ENCODE assay signal across 8 cellular contexts in the genomic region with DNA sequence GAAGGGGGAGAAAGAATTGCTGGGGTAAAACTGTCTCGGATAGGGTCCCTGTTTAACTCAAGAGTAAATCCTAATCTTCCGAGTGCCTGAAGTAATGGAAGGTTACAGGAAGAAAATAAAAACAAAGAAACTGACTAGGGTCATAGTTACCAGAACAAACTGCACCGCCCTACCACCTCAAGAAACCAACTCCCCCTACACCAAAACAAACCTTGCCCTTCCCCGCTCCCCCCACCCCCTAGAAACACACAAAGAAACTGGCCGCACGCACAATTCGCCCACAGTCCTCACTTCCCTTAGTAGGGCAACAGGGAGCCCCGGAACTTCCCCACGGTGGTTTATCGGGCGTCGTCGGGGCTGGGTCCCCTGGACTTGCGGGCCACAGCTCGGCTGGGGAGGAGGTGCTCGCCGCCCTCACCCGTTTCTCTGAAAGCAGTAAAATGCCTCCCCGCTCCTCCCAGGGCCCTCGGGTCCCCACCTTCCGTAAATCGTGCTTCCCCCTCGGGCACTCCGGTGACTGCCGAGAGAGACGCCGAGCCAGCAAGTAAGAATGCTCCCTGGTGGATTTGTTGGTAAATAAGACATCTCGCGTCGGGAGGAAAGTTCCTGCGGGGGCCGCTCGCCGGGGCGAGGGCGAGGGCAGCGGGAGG. TPM values are rescaled to one million over a fixed set of nuclear protein-coding genes. Genes with fewer than 3 reads are reported as not detected.
DNase-seq lines count a peak whose midpoint lies in the region; ATAC-seq and TF ChIP-seq lines count a peak whose summit lies in the region.

No MANE protein-coding gene starts in this region.

- peak overlapping the region; percentile 99 for H3K27ac Mint-ChIP-seq in stimulated activated naive CD8-positive, alpha-beta T cell treated with anti-CD3 and anti-CD28 coated beads, Interleukin-15, Interleukin-2, amounts not matched to agents 100 ng/mL and 50 ng/mL, for 24 hours

- peaks cover 60% of the 10 kb centered on the region for H3K4me1 Mint-ChIP-seq in stimulated activated naive CD8-positive, alpha-beta T cell treated with anti-CD3 and anti-CD28 coated beads, Interleukin-15, Interleukin-2, amounts not matched to agents 100 ng/mL and 50 ng/mL, for 24 hours (ENCODE audit: low read depth)

- H3K36me3 ChIP-seq in ectodermal cell (ENCODE audit: control insufficient read depth, insufficient read depth, low read length) (no peaks in the 10 kb centered on the region), muscle layer of duodenum (ENCODE audit: control insufficient read depth in 1 of 2, insufficient read depth in 2 of 2, low read length in 2 of 2) (no peaks in the 10 kb centered on the region)

- no peaks in the 10 kb centered on the region for H3K9me3 ChIP-seq in ectodermal cell (ENCODE audit: control insufficient read depth, low read length)
- H3K9me3 ChIP-seq in muscle layer of duodenum (ENCODE audit: control insufficient read depth in 1 of 2, low read length in 2 of 2): no peaks in the 10 kb centered on the region

- peak overlapping the region; percentile 92 for H3K27ac ChIP-seq in ectodermal cell (ENCODE audit: insufficient read depth, low read depth, low read length, poor library complexity, severe bottlenecking)
- H3K27ac ChIP-seq in muscle layer of duodenum (ENCODE audit: low read length): peak overlapping the region; percentile 70

- no peaks in the 10 kb centered on the region for H3K9me3 Mint-ChIP-seq in stimulated activated naive CD8-positive, alpha-beta T cell treated with anti-CD3 and anti-CD28 coated beads, Interleukin-15, Interleukin-2, amounts not matched to agents 100 ng/mL and 50 ng/mL, for 24 hours

- peak; percentile 69 for DNase-seq in GDM1 (lab: John Stamatoyannopoulos, UW)
- DNase-seq in LNCaP clone FGC (ENCODE audit: low read depth): no peak
- DNase-seq in activated CD4-positive, CD25-positive, alpha-beta regulatory T cell (lab: John Stamatoyannopoulos, UW): peak; percentile 23 to 38 (median 28)
- DNase-seq in cerebellum (ENCODE audit: low spot score): no peak

- peaks cover 42% of the 10 kb centered on the region for H3K36me3 Mint-ChIP-seq in stimulated activated naive CD8-positive, alpha-beta T cell treated with anti-CD3 and anti-CD28 coated beads, Interleukin-15, Interleukin-2, amounts not matched to agents 100 ng/mL and 50 ng/mL, for 24 hours (ENCODE audit: low read depth)

- peak overlapping the region; percentile 98 for H3K4me3 Mint-ChIP-seq in stimulated activated naive CD8-positive, alpha-beta T cell treated with anti-CD3 and anti-CD28 coated beads, Interleukin-15, Interleukin-2, amounts not matched to agents 100 ng/mL and 50 ng/mL, for 24 hours

- H3K4me1 ChIP-seq in ectodermal cell (ENCODE audit: control insufficient read depth, insufficient read depth, low read length): peaks cover 31% of the 10 kb centered on the region
- peaks cover 0 to 12% of the 10 kb centered on the region in 2 donors for H3K4me1 ChIP-seq in muscle layer of duodenum (ENCODE audit: control insufficient read depth in 1 of 2, insufficient read depth in 2 of 2, low read length in 2 of 2)

- peak; percentile 18 for ATAC-seq in GM21528 (IDR thresholded peaks at IDR 0.05; ENCODE audit: low FRiP score, unreplicated experiment)

- H3K27me3 Mint-ChIP-seq in stimulated activated naive CD8-positive, alpha-beta T cell treated with anti-CD3 and anti-CD28 coated beads, Interleukin-15, Interleukin-2, amounts not matched to agents 100 ng/mL and 50 ng/mL, for 24 hours: no peaks in the 10 kb centered on the region

- 0 to 1% methylated on average over 37 of the region's 37 CpGs for WGBS in ectodermal cell, 2 experiments

- TF ChIP-seq CTCF in LNCaP clone FGC (IDR thresholded peaks at IDR 0.05; ENCODE audit: control insufficient read depth, extremely low read depth, insufficient read depth): no peak

- H3K4me3 ChIP-seq in LNCaP clone FGC (ENCODE audit: low read depth, low read length) (peak overlapping the region; percentile 97), ectodermal cell (ENCODE audit: insufficient read depth, low read depth, low read length) (peak overlapping the region; percentile 75), muscle layer of duodenum (ENCODE audit: low read depth in 1 of 2, low read length in 2 of 2) (peak overlapping the region; percentile 85 to 96)

- no peaks in the 10 kb centered on the region for H3K27me3 ChIP-seq in ectodermal cell (ENCODE audit: control insufficient read depth, insufficient read depth, low read length, poor library complexity, severe bottlenecking)
- no peaks in the 10 kb centered on the region for H3K27me3 ChIP-seq in muscle layer of duodenum (ENCODE audit: low read depth, low read length)

RNA-seq across cellular contexts. Expression of gene SINHCAF, which starts 2.4 kb away (rescaled TPM):
- 229 TPM for polyA plus RNA-seq in ectodermal cell (2013, experiment 1 of 4)
- 268 TPM for polyA plus RNA-seq in ectodermal cell (2013, experiment 2 of 4)
- 206 TPM for polyA plus RNA-seq in ectodermal cell (2013, experiment 3 of 4)
- 188 TPM for polyA plus RNA-seq in ectodermal cell (2013, experiment 4 of 4)
- total RNA-seq in cerebellum: 45.0 TPM

Comparison
In these comparisons a context has a peak if more than half of its experiments do, and no peak if none do; other contexts are left out.
1. DNase-seq: peak in GDM1 (single experiment) and activated CD4-positive, CD25-positive, alpha-beta regulatory T cell (4 of 4); none in LNCaP clone FGC (single experiment) and cerebellum (single experiment).
2. Peak in every context shown above with its lines, with median percentiles within 50 percentile points of each other: H3K4me3 ChIP-seq.